26 cellular contexts compared by ENCODE assay signal in the genomic region with DNA sequence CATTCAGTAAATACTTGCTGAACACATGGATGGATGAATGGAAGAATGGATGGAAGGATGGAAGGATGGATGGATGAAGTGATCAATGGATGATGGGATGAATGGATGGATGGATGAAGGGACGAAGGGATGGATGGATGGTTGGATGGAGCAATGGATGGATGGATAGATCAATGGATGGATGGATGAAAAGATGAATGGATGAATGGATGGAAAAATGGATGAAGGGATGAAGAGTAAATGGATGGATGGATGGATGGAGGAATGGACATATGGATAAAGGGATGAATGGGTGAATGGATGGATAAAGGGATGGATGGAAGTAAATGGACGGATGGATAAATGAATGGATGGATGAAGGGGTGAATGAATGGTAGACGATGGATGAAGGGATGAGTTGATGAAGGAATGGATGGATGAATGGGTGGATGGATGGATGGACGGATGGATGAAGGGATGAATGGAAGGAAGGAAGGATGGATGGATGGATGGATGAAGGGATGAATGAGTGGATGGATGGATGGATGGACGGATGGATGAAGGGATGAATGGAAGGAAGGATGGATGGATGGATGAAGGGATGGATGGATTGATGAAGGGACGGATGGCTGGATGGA.
"Had no signal": no experiment of that assay in that cellular context is flagged by ENCODE, and none has a peak within 500 bp of the region (broad histone marks: within the 10 kb centered on the region; RNA-seq: fewer than 3 reads in every experiment).

No MANE protein-coding gene starts in this region.

- H3K4me3 ChIP-seq: colonic mucosa, esophagus squamous epithelium, gastrocnemius medialis, heart right ventricle, left lung, lower lobe of right lung had no signal

- H3K27me3 ChIP-seq: colonic mucosa, gastrocnemius medialis, heart right ventricle, left lung had no signal

- FAIRE-seq: endometrium, islet of Langerhans, keratinocyte had no signal

- H3K36me3 ChIP-seq: colonic mucosa, esophagus squamous epithelium, gastrocnemius medialis, heart right ventricle, left lung, lower lobe of right lung had no signal

- DNase-seq: colonic mucosa; cortex of kidney; effector CD8-positive, alpha-beta T cell; effector memory CD8-positive, alpha-beta T cell; endodermal cell; erythroblast; esophagus squamous epithelium; foreskin fibroblast; foreskin melanocyte; gastrocnemius medialis; glutamatergic neuron; head of caudate nucleus; heart right ventricle; hippocampal formation; left cardiac atrium; left lung; left ventricle myocardium superior; mesendoderm; midbrain; naive B cell had no signal

- H3K9me3 ChIP-seq: colonic mucosa, esophagus squamous epithelium, gastrocnemius medialis, heart right ventricle, left lung, lower lobe of right lung had no signal

- H3K27ac ChIP-seq: colonic mucosa, epithelial cell of prostate, gastrocnemius medialis, heart right ventricle, left lung, lower lobe of right lung had no signal

- ATAC-seq: effector memory CD8-positive, alpha-beta T cell; esophagus mucosa; gastrocnemius medialis; heart right ventricle; left cardiac atrium; left lung; left ventricle myocardium superior; lower lobe of right lung had no signal

- H3K4me1 ChIP-seq: colonic mucosa, esophagus squamous epithelium, left lung, lower lobe of right lung had no signal
